In the genomic region with DNA sequence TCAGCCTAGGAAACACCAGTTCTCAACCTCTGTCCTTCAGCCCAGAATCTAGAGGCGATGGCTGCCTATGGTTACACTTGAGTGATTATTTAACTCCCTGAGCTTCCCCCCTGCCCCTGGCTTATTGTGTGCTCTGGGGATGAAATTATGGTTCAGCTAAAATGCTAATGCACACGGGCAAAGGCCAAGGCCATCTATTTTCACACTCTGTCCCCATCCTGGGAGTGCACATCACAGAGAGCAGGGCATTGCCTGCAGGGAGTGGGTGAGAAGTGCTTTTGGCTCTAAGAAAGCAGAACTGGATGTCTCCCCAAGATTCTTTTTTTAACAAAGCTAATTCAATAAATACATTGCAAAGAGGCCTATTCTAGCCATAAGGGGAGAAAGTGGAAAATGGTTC, we compare ENCODE assay signal across 38 cellular contexts. TPM values are rescaled to one million over a fixed set of nuclear protein-coding genes. Genes with fewer than 3 reads are reported as not detected.
"Had no signal": no experiment of that assay in that cellular context is flagged by ENCODE, and none has a peak within 500 bp of the region (broad histone marks: within the 10 kb centered on the region; RNA-seq: fewer than 3 reads in every experiment).

No MANE protein-coding gene starts in this region.

- H3K9me3 ChIP-seq: Peyer's patch had no signal

- DNase-seq: activated CD4-positive, alpha-beta T cell treated with anti-CD3 and anti-CD28 coated beads, Interleukin-2, amount 10 ng/mL, durations not matched to agents 24 days and 14 days; activated CD4-positive, alpha-beta T cell treated with anti-CD3 and anti-CD28 coated beads, Interleukin-2, amount 50 U/mL, for 4 hours; activated CD4-positive, CD25-positive, alpha-beta regulatory T cell; activated CD8-positive, alpha-beta T cell treated with anti-CD3 and anti-CD28 coated beads for 36 hours; activated effector memory CD4-positive, alpha-beta T cell treated with anti-CD3 and anti-CD28 coated beads, Interleukin-2, amount 50 U/mL, for 16 hours; activated naive CD4-positive, alpha-beta T cell; activated naive CD4-positive, alpha-beta T cell treated with anti-CD3 and anti-CD28 coated beads, Interleukin-2, amount 50 U/mL, for 16 hours; activated naive CD8-positive, alpha-beta T cell treated with anti-CD3 and anti-CD28 coated beads for 36 hours; activated T-cell treated with anti-CD3 and anti-CD28 coated beads, Interleukin-2, amount 50 U/mL, for 1 hour; activated T-cell treated with anti-CD3 and anti-CD28 coated beads, Interleukin-2, amount 50 U/mL, for 72 hours; amniotic stem cell; aorta; Karpas-422; KBM-7; NCI-H1105; NCI-H1417 treated with DMSO at 0.1 percent for 48 hours; NCI-H187 treated with DMSO at 0.1 percent for 48 hours; NCI-H2081; NCI-H2171 treated with DMSO at 0.1 percent for 48 hours; NCI-H345; NCI-H524 treated with DMSO at 0.1 percent for 48 hours; NCI-H748 treated with DMSO at 0.1 percent for 48 hours; NK-92 treated with Interleukin-12 subunit alpha and Interleukin-12 subunit beta, amount 100 ng/mL, for 24 hours; PC-3; Peyer's patch; RPMI8226; SHP77 treated with DMSO at 0.1 percent for 48 hours; SW 1271; T-helper 1 cell; T1000; WERI-Rb-1 had no signal

- H3K4me3 ChIP-seq: cardiac muscle cell, Peyer's patch, SJSA1 had no signal

- H3K36me3 ChIP-seq: cardiac muscle cell, Peyer's patch, SJSA1, WERI-Rb-1 had no signal

- H3K27me3 ChIP-seq: cardiac muscle cell, Peyer's patch, SJSA1 had no signal

- ATAC-seq: activated CD8-positive, alpha-beta T cell treated with anti-CD3 and anti-CD28 coated beads for 36 hours; activated T-helper 17 cell treated with anti-CD3 and anti-CD28 coated beads, Interleukin-2, amount 50 U/mL, for 72 hours; PC-3 had no signal

- H3K27ac ChIP-seq: cardiac muscle cell, Peyer's patch, SJSA1, WERI-Rb-1 had no signal

- H3K27ac Mint-ChIP-seq: activated CD4-positive, alpha-beta T cell treated with anti-CD3 and anti-CD28 coated beads, Interleukin-2, amount 10 ng/mL, durations not matched to agents 24 days and 14 days; activated CD8-positive, alpha-beta T cell treated with anti-CD3 and anti-CD28 coated beads for 36 hours; activated naive CD8-positive, alpha-beta T cell treated with anti-CD3 and anti-CD28 coated beads for 36 hours; activated T-helper 17 cell treated with anti-CD3 and anti-CD28 coated beads, Interleukin-2, amount 50 U/mL, for 72 hours had no signal

- H3K27me3 Mint-ChIP-seq: activated T-helper 17 cell treated with anti-CD3 and anti-CD28 coated beads, Interleukin-2, amount 50 U/mL, for 72 hours had no signal

- H3K4me1 Mint-ChIP-seq: activated CD4-positive, alpha-beta T cell treated with anti-CD3 and anti-CD28 coated beads, Interleukin-2, amount 10 ng/mL, durations not matched to agents 24 days and 14 days; activated naive CD8-positive, alpha-beta T cell treated with anti-CD3 and anti-CD28 coated beads for 36 hours; activated T-helper 17 cell treated with anti-CD3 and anti-CD28 coated beads, Interleukin-2, amount 50 U/mL, for 72 hours had no signal

- H3K4me3 Mint-ChIP-seq: activated CD4-positive, alpha-beta T cell treated with anti-CD3 and anti-CD28 coated beads, Interleukin-2, amount 10 ng/mL, durations not matched to agents 24 days and 14 days; activated CD8-positive, alpha-beta T cell treated with anti-CD3 and anti-CD28 coated beads for 36 hours; activated naive CD8-positive, alpha-beta T cell treated with anti-CD3 and anti-CD28 coated beads for 36 hours; activated T-cell treated with anti-CD3 and anti-CD28 coated beads, Interleukin-2, amount 50 U/mL, for 72 hours; activated T-helper 17 cell treated with anti-CD3 and anti-CD28 coated beads, Interleukin-2, amount 50 U/mL, for 72 hours had no signal

- H3K4me1 ChIP-seq: Peyer's patch, SJSA1 had no signal

RNA-seq across cellular contexts. Expression of gene CACNG5, which starts 21.6 kb away (rescaled TPM):
- total RNA-seq: activated CD4-positive, alpha-beta T cell treated with anti-CD3 and anti-CD28 coated beads, Interleukin-2, amount 10 ng/mL, durations not matched to agents 24 days and 14 days; activated CD8-positive, alpha-beta memory T cell treated with anti-CD3 and anti-CD28 coated beads for 36 hours; activated CD8-positive, alpha-beta T cell treated with anti-CD3 and anti-CD28 coated beads for 36 hours; activated naive CD8-positive, alpha-beta T cell treated with anti-CD3 and anti-CD28 coated beads for 36 hours; activated T-cell treated with anti-CD3 and anti-CD28 coated beads, Interleukin-2, amount 50 U/mL, for 72 hours; activated T-helper 17 cell treated with anti-CD3 and anti-CD28 coated beads, Interleukin-2, amount 50 U/mL, for 72 hours; aorta; cardiac muscle cell; MCF 10A; NCI-H460; PC-3; Peyer's patch; SJSA1; T-helper 2 cell treated with Interferon-gamma antibody and Interleukin-4, amounts not matched to agents 100 ng/mL and 5 ng/mL, for 36 hours had no signal
- polyA plus RNA-seq: aorta, cardiac muscle cell had no signal
